ENCODE assay signal across 14 cellular contexts in genomic region chr10:50426485-50426884, GRCh38.
A peak's percentile ranks its signal among the peaks of the same experiment; 100 is the strongest.
DNase-seq lines count a peak whose midpoint lies in the region; ATAC-seq lines count a peak whose summit lies in the region.
"Had no signal": no experiment of that assay in that cellular context is flagged by ENCODE, and none has a peak within 500 bp of the region (broad histone marks: within the 10 kb centered on the region; RNA-seq: fewer than 3 reads in every experiment).

No MANE protein-coding gene starts in this region.

- 93 to 94% methylated on average over 1 of the region's 1 CpG for WGBS in aorta, 2 donors

- no peaks in the 10 kb centered on the region for H3K27me3 ChIP-seq in aorta (ENCODE audit: control insufficient read depth in 1 of 2, insufficient read depth in 2 of 2, low read length in 1 of 2)
- H3K27me3 ChIP-seq: ascending aorta, left lung, neural progenitor cell had no signal

- H3K27ac ChIP-seq in aorta (ENCODE audit: low read depth in 1 of 2, low read length in 2 of 2) = no peak overlapping the region
- H3K27ac ChIP-seq: ascending aorta, left lung, neural progenitor cell, skin epidermis had no signal

- ATAC-seq in GM18867 (IDR thresholded peaks at IDR 0.05; ENCODE audit: unreplicated experiment) = peak; percentile 71
- peak; percentile 77 for ATAC-seq in GM21390 (IDR thresholded peaks at IDR 0.05; ENCODE audit: unreplicated experiment)
- peak; percentile 72 for ATAC-seq in HG02973 (IDR thresholded peaks at IDR 0.05; ENCODE audit: unreplicated experiment)
- ATAC-seq in HG03571 (IDR thresholded peaks at IDR 0.05; ENCODE audit: unreplicated experiment) = peak; percentile 78
- no peak for ATAC-seq in aorta (ENCODE audit: low FRiP score)
- no peak for ATAC-seq in HG02970 (IDR thresholded peaks at IDR 0.05; ENCODE audit: low FRiP score, unreplicated experiment)
- ATAC-seq: left lung had no signal

- H3K36me3 ChIP-seq in aorta (ENCODE audit: control insufficient read depth in 1 of 2, insufficient read depth in 2 of 2, low read length in 1 of 2) = no peaks in the 10 kb centered on the region
- H3K36me3 ChIP-seq: ascending aorta, left lung, neural progenitor cell had no signal

- intact Hi-C loops in aorta (cut with DNase I) = loop anchor here in 1 of 2 donors (10.0 kb wide), 1 partner anchor 68 kb away; no protein-coding TSS in a partner anchor

- no peaks in the 10 kb centered on the region for H3K9me3 ChIP-seq in aorta (ENCODE audit: control insufficient read depth, low read length)
- H3K9me3 ChIP-seq: ascending aorta, left lung had no signal

- no peak overlapping the region for H3K4me3 ChIP-seq in aorta (ENCODE audit: low read length in 2 of 2)
- H3K4me3 ChIP-seq: ascending aorta, K562, left lung, neural progenitor cell, skin epidermis had no signal

- H3K4me1 ChIP-seq in aorta (ENCODE audit: control insufficient read depth in 1 of 2, insufficient read depth in 2 of 2, low read length in 2 of 2) = peaks cover 0 to 2% of the 10 kb centered on the region in 2 donors
- H3K4me1 ChIP-seq: neural progenitor cell had no signal

- DNase-seq in ecto neural progenitor cell (ENCODE audit: low spot score) (no peak), NCI-H146 (lab: John Stamatoyannopoulos, UW) (no peak), aorta (no peak)
- DNase-seq: T1000 had no signal

Comparison
In these comparisons a context has a peak if more than half of its experiments do, and no peak if none do; other contexts are left out.
1. ATAC-seq: peak in GM18867 (single experiment), GM21390 (single experiment), HG02973 (single experiment) and HG03571 (single experiment); none in aorta (single experiment) and HG02970 (single experiment).